13 cellular contexts compared by ENCODE assay signal in the genomic region with DNA sequence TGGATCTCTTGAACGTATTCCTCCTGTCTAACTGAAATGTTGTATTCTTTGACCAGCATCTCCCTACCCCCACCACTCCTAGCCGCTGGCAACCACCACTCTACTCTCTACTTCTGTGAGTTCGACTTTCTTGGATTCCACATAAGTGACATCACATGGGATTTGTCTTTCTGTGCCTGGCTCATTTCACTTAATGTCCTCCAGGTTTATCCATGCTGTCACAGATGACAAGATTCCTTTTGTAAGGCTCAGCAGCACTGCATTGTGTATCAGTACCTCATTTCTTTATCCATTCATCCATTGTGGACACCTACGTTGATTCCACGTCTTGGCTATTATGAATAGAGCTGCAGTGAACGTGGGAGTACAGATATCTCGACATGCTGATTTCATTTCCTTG.
"Had no signal": no experiment of that assay in that cellular context is flagged by ENCODE, and none has a peak within 500 bp of the region (broad histone marks: within the 10 kb centered on the region; RNA-seq: fewer than 3 reads in every experiment).

No MANE protein-coding gene starts in this region.

- H3K27me3 Mint-ChIP-seq: activated T-helper 17 cell treated with anti-CD3 and anti-CD28 coated beads, Interleukin-2, amount 50 U/mL, for 72 hours; stimulated activated naive CD8-positive, alpha-beta T cell treated with anti-CD3 and anti-CD28 coated beads, Interleukin-15, amount 100 ng/mL, for 72 hours had no signal

- ATAC-seq: activated T-helper 17 cell treated with anti-CD3 and anti-CD28 coated beads, Interleukin-2, amount 50 U/mL, for 72 hours; esophagus mucosa; sciatic nerve; stimulated activated naive CD8-positive, alpha-beta T cell treated with anti-CD3 and anti-CD28 coated beads, Interleukin-15, amount 100 ng/mL, for 72 hours had no signal

- H3K27ac Mint-ChIP-seq: activated T-helper 17 cell treated with anti-CD3 and anti-CD28 coated beads, Interleukin-2, amount 50 U/mL, for 72 hours; stimulated activated naive CD8-positive, alpha-beta T cell treated with anti-CD3 and anti-CD28 coated beads, Interleukin-15, amount 100 ng/mL, for 72 hours had no signal

- DNase-seq: activated CD4-positive, alpha-beta T cell treated with anti-CD3 and anti-CD28 coated beads for 1 hour; activated CD4-positive, alpha-beta T cell treated with anti-CD3 and anti-CD28 coated beads, Interleukin-2, amount 50 U/mL, for 4 hours; activated naive CD4-positive, alpha-beta T cell treated with Interleukin-2 at 50 U/mL for 16 hours; activated T-cell treated with anti-CD3 and anti-CD28 coated beads for 4 hours; hypothalamus; kidney glomerular epithelial cell; mesendoderm; stimulated activated naive CD8-positive, alpha-beta T cell treated with anti-CD3 and anti-CD28 coated beads, Interleukin-15, amount 100 ng/mL, for 72 hours; T1000 had no signal

- H3K9me3 Mint-ChIP-seq: activated T-helper 17 cell treated with anti-CD3 and anti-CD28 coated beads, Interleukin-2, amount 50 U/mL, for 72 hours; stimulated activated naive CD8-positive, alpha-beta T cell treated with anti-CD3 and anti-CD28 coated beads, Interleukin-15, amount 100 ng/mL, for 72 hours had no signal

- H3K27ac ChIP-seq: VCaP had no signal

- H3K4me3 Mint-ChIP-seq: activated T-helper 17 cell treated with anti-CD3 and anti-CD28 coated beads, Interleukin-2, amount 50 U/mL, for 72 hours; stimulated activated naive CD8-positive, alpha-beta T cell treated with anti-CD3 and anti-CD28 coated beads, Interleukin-15, amount 100 ng/mL, for 72 hours had no signal
